Comparison of ENCODE assay signal across 14 cellular contexts in genomic region chr5:126871441-126871840, GRCh38.
"Had no signal": no experiment of that assay in that cellular context is flagged by ENCODE, and none has a peak within 500 bp of the region (broad histone marks: within the 10 kb centered on the region; RNA-seq: fewer than 3 reads in every experiment).

No MANE protein-coding gene starts in this region.

- H3K27me3 ChIP-seq: adrenal gland, heart left ventricle, left lung, upper lobe of left lung had no signal

- H3K27ac ChIP-seq: adrenal gland, heart left ventricle, left lung, sigmoid colon, upper lobe of left lung had no signal

- DNase-seq: activated naive CD4-positive, alpha-beta T cell treated with anti-CD3 and anti-CD28 coated beads, Interleukin-2, amount 10 ng/mL, durations not matched to agents 7 days and 5 days; adrenal gland; foreskin melanocyte; heart left ventricle; left lung; mesenchymal stem cell; sigmoid colon; stimulated activated CD4-positive, alpha-beta T cell treated with anti-CD3 and anti-CD28 coated beads, Interleukin-4, amount 100 ng/mL, for 1 hour; stimulated activated CD8-positive, alpha-beta memory T cell treated with anti-CD3 and anti-CD28 coated beads, Interleukin-4, amount 100 ng/mL, for 48 hours; stimulated activated naive CD8-positive, alpha-beta T cell treated with anti-CD3 and anti-CD28 coated beads, Interleukin-15, Interleukin-2, amounts not matched to agents 100 U/mL and 50 U/mL, for 24 hours; upper lobe of left lung had no signal

- H3K36me3 ChIP-seq: adrenal gland, sigmoid colon, upper lobe of left lung had no signal

- ATAC-seq: activated CD4-positive, CD25-positive, alpha-beta regulatory T cell treated with anti-CD3 and anti-CD28 coated beads, Interleukin-2, amount 50 U/mL, for 24 hours; heart left ventricle; left lung; natural killer cell treated with Interleukin-12 subunit alpha and Interleukin-12 subunit beta and Interleukin-15 and Interleukin-18, amount 100 ng/mL, for 72 hours; stimulated activated naive CD8-positive, alpha-beta T cell treated with anti-CD3 and anti-CD28 coated beads, Interleukin-15, Interleukin-2, amounts not matched to agents 100 U/mL and 50 U/mL, for 24 hours had no signal

- H3K4me1 ChIP-seq: adrenal gland had no signal

- FAIRE-seq: keratinocyte had no signal

- H3K4me3 ChIP-seq: adrenal gland, heart left ventricle, left lung, sigmoid colon, upper lobe of left lung had no signal

- H3K9me3 ChIP-seq: adrenal gland, heart left ventricle, left lung, sigmoid colon, upper lobe of left lung had no signal
